ENCODE assay signal across 21 cellular contexts in the genomic region with DNA sequence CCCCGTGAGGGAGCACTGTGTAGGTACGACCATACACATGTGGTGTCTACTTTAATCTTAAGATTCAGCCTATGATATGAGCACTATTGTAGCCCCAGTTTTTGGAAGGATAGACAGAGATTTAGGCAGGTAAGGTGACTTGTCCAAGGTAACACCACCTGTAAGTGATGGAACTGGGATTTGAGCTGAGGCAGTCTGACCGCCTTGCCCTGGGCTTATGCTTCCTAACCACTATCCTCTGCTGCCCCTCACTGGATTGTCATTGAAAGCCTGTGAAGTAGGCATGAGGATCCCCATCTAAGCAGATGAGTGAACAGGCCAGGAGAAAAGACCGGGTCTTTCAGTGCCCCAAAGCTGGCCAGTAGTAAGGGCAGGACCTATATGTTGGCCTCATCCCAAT.
A peak's percentile ranks its signal among the peaks of the same experiment; 100 is the strongest.
DNase-seq lines count a peak whose midpoint lies in the region; ATAC-seq and TF ChIP-seq lines count a peak whose summit lies in the region.
"Had no signal": no experiment of that assay in that cellular context is flagged by ENCODE, and none has a peak within 500 bp of the region (broad histone marks: within the 10 kb centered on the region; RNA-seq: fewer than 3 reads in every experiment).

No MANE protein-coding gene starts in this region.

- no peak overlapping the region for H3K4ac ChIP-seq in trophoblast cell (ENCODE audit: low read depth, low read length)

- TF ChIP-seq CTCF in dorsolateral prefrontal cortex (IDR thresholded peaks at IDR 0.05 in 54 of 56, conservative IDR thresholded peaks at IDR 0.05 in 2 of 56; ENCODE audit: low read depth in 1 of 56, partially characterized antibody in 56 of 56) = peak in 47 of 56 donors; percentile 12 to 69 (median 45)

- peaks cover 42 to 48% of the 10 kb centered on the region in 2 experiments for H3K4me1 ChIP-seq in trophoblast cell (ENCODE audit: control insufficient read depth in 1 of 2, insufficient read depth in 2 of 2, low read length in 2 of 2)
- H3K4me1 ChIP-seq: colonic mucosa, left lung, transverse colon had no signal

- no peak overlapping the region for H2BK5ac ChIP-seq in trophoblast cell (ENCODE audit: low read depth, low read length, poor library complexity)

- H3K79me1 ChIP-seq in trophoblast cell (ENCODE audit: low read length) = peaks cover 30% of the 10 kb centered on the region

- H3K27me3 ChIP-seq in dorsolateral prefrontal cortex (no peaks in the 10 kb centered on the region), trophoblast cell (ENCODE audit: insufficient read depth, low read length) (no peaks in the 10 kb centered on the region)
- H3K27me3 ChIP-seq: colonic mucosa, left lung, transverse colon had no signal

- no peak overlapping the region for H3K14ac ChIP-seq in trophoblast cell (ENCODE audit: low read length)

- H3K36me3 ChIP-seq in trophoblast cell (ENCODE audit: control insufficient read depth in 1 of 2, insufficient read depth in 2 of 2, low read length in 2 of 2) = no peaks in the 10 kb centered on the region
- H3K36me3 ChIP-seq: colonic mucosa, left lung, transverse colon had no signal

- no peak overlapping the region for H3K18ac ChIP-seq in trophoblast cell (ENCODE audit: low read length)

- no peak overlapping the region for H4K8ac ChIP-seq in trophoblast cell (ENCODE audit: low read depth, low read length)

- DNase-seq in NCI-H146 (lab: John Stamatoyannopoulos, UW) (peak; percentile 4), NCI-H146 treated with DMSO at 0.1 percent for 48 hours (lab: John Stamatoyannopoulos, UW; ENCODE audit: unreplicated experiment) (no peak), HT-29 (ENCODE audit: low spot score) (peak; percentile 16), dorsolateral prefrontal cortex (peak in 3 of 10 donors; percentile 14 to 51 (median 47)), trophoblast cell (peak; percentile 14 to 46), ACHN (no peak), SW 1271 (lab: John Stamatoyannopoulos, UW) (no peak)
- DNase-seq: CD4-positive, alpha-beta memory T cell; colonic mucosa; GOT3; left lung; natural killer cell; NCI-H187 treated with DMSO at 0.1 percent for 48 hours; retina; SIG-M5; stimulated activated CD4-positive, alpha-beta T cell treated with anti-CD3 and anti-CD28 coated beads, Interleukin-2, amount 100 ng/mL, for 24 hours; stimulated activated CD8-positive, alpha-beta memory T cell treated with anti-CD3 and anti-CD28 coated beads, Interleukin-4, amount 100 ng/mL, for 48 hours; transverse colon had no signal

- H2AK5ac ChIP-seq in trophoblast cell (ENCODE audit: low read length) = no peak overlapping the region

- H4K91ac ChIP-seq in trophoblast cell (ENCODE audit: low read depth, low read length) = no peak overlapping the region

- in situ Hi-C loops in ACHN (cut with HindIII; ENCODE audit: low pct_ligation_motif_present, low pct_unique_long_range_greater_than_20kb, low sequenced_read_pairs) = no loop called here

- H3K23ac ChIP-seq in trophoblast cell (ENCODE audit: low read length) = no peak overlapping the region

- no peak for ATAC-seq in HG02798 (IDR thresholded peaks at IDR 0.05; ENCODE audit: poor library complexity, unreplicated experiment)
- ATAC-seq: esophagus mucosa, left lung, natural killer cell had no signal

- H3K9ac ChIP-seq in trophoblast cell (ENCODE audit: low read length) = no peak overlapping the region
- H3K9ac ChIP-seq: KMS-11 had no signal

- H2AFZ ChIP-seq in trophoblast cell (ENCODE audit: insufficient read depth, low read length, poor library complexity) = no peak overlapping the region

- H3K4me2 ChIP-seq in trophoblast cell (ENCODE audit: low read length) = no peak overlapping the region
- H3K4me2 ChIP-seq: KMS-11 had no signal

- no peak overlapping the region for H2BK120ac ChIP-seq in trophoblast cell (ENCODE audit: insufficient read depth, low read length, poor library complexity)

- no CpG with 5 or more reads among the region's 4 CpGs for WGBS in trophoblast cell (ENCODE audit: extremely low coverage, insufficient coverage, insufficient read length)

- no peak overlapping the region for H2BK12ac ChIP-seq in trophoblast cell (ENCODE audit: low read length)

- H4K12ac ChIP-seq in trophoblast cell (ENCODE audit: low read depth, low read length) = no peak overlapping the region

- H3K79me2 ChIP-seq in trophoblast cell (ENCODE audit: control insufficient read depth, insufficient read depth, low read length, poor library complexity) = peaks cover 1% of the 10 kb centered on the region

- H3K4me3 ChIP-seq in dorsolateral prefrontal cortex = no peak overlapping the region
- H3K4me3 ChIP-seq in trophoblast cell (ENCODE audit: low read depth, low read length) = no peak overlapping the region
- H3K4me3 ChIP-seq: colonic mucosa, left lung, transverse colon had no signal

- H3K9me3 ChIP-seq in trophoblast cell (ENCODE audit: insufficient read depth, low read depth, low read length) = no peaks in the 10 kb centered on the region
- H3K9me3 ChIP-seq: colonic mucosa, left lung, transverse colon had no signal

- intact Hi-C loops in dorsolateral prefrontal cortex (cut with DNase I) = loop anchor here (2.0 to 10.0 kb wide), 5 partner anchors 37 to 683 kb away; no protein-coding TSS in a partner anchor

- peak overlapping the region in 4 of 59 donors; percentile 45 to 79 (median 74) for H3K27ac ChIP-seq in dorsolateral prefrontal cortex
- no peak overlapping the region for H3K27ac ChIP-seq in trophoblast cell (ENCODE audit: low read depth, low read length)
- H3K27ac ChIP-seq: colonic mucosa, KMS-11, left lung, transverse colon had no signal

Comparison
In these comparisons a context has a peak if more than half of its experiments do, and no peak if none do; other contexts are left out.
1. DNase-seq: peak in NCI-H146 (single experiment), HT-29 (single experiment) and trophoblast cell (2 of 2); none in NCI-H146 treated with DMSO at 0.1 percent for 48 hours (single experiment), ACHN (single experiment) and SW 1271 (0 of 2).